1 cellular context compared by ENCODE assay signal in the genomic region with DNA sequence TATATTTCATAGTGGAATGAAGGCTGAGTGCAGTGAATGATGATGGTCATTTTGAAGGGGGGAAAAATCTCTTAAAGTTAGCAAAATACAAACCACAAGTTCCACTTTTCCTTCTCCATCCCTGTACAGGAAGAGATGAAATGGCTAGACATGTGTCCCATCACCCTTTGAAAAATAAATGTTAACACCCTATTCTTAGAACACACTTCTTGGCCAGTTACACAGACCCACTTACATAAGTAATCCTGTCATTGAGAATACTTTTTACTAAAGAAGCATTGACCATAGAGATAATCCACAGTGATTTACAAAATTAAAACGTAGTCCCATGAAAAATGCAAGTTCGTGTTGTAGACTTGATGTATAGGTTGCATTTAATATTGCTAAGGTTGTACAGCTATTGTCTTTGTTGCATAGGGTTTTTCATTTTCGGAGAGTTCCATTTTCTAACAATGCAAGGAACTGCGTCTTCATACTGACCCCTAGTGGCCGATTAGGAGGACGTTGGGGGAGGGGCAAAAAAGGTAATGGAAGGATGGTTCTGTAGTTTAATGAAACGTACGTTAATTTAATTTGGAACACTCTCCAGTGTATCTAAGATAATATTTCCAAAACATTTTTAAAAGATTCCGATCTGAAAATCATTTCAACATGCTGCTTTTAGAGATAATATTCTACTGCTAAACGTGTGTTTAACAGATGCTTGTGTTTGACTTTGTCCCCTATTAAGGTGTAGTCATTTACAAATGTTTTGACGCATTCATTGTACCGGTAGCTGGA.
TF ChIP-seq lines count a peak whose summit lies in the region.

No MANE protein-coding gene starts in this region.

TF ChIP-seq in K562, 482 proteins besides CTCF, POLR2A, EP300 and RAD21 (continued from another document and continues in another):
- TF ChIP-seq, protein P1, sequence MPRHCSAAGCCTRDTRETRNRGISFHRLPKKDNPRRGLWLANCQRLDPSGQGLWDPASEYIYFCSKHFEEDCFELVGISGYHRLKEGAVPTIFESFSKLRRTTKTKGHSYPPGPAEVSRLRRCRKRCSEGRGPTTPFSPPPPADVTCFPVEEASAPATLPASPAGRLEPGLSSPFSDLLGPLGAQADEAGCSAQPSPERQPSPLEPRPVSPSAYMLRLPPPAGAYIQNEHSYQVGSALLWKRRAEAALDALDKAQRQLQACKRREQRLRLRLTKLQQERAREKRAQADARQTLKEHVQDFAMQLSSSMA (CRISPR knock-in tag; IDR thresholded peaks at IDR 0.05), result no peak
- TF ChIP-seq FOXA3 (CRISPR knock-in tag; conservative IDR thresholded peaks at IDR 0.05 in 1 of 2, IDR thresholded peaks at IDR 0.05 in 1 of 2) (no peak), ZNF133 (CRISPR knock-in tag; IDR thresholded peaks at IDR 0.05) (no peak), RCOR1 (IDR thresholded peaks at IDR 0.05; ENCODE audit: borderline replicate concordance in 1 of 2, low read depth in 2 of 2, low read length in 2 of 2) (peak in 1 of 2 experiments; percentile 50; a peak in 1 of 4 replicates), ZNF146 (CRISPR knock-in tag; IDR thresholded peaks at IDR 0.05; ENCODE audit: unreplicated experiment) (no peak), ZNF431 (CRISPR knock-in tag; IDR thresholded peaks at IDR 0.05) (no peak), RBM25 (IDR thresholded peaks at IDR 0.05; ENCODE audit: low read depth, low read length, severe bottlenecking) (no peak), SP1 (CRISPR knock-in tag; IDR thresholded peaks at IDR 0.05) (peak; percentile 36; the same call in 1 of the 2 replicates), YY1 (IDR thresholded peaks at IDR 0.05; ENCODE audit: borderline replicate concordance in 1 of 3, control insufficient read depth in 1 of 3, extremely low read depth in 1 of 3, insufficient read depth in 3 of 3, insufficient read length in 1 of 3, insufficient replicate concordance in 2 of 3, low read depth in 1 of 3, low read length in 2 of 3) (peak in 1 of 3 experiments; percentile 21), SNIP1 (IDR thresholded peaks at IDR 0.05; ENCODE audit: low read depth) (no peak), E2F3 (CRISPR knock-in tag; IDR thresholded peaks at IDR 0.05) (no peak), SIRT6 (IDR thresholded peaks at IDR 0.05; ENCODE audit: low read depth, low read length) (no peak), JUND (IDR thresholded peaks at IDR 0.05; ENCODE audit: borderline replicate concordance, low read depth, low read length) (peak; percentile 57; the same call in 1 of the 2 replicates), JUND (tag; IDR thresholded peaks at IDR 0.05; ENCODE audit: borderline replicate concordance, low read depth, low read length) (peak; percentile 39; the same call in 1 of the 3 replicates), FOSL1 (tag; conservative IDR thresholded peaks at IDR 0.05) (peak; percentile 43; the same call in 1 of the 2 replicates), CXXC5 (CRISPR knock-in tag; IDR thresholded peaks at IDR 0.05) (peak; percentile 46; the same call in 1 of the 2 replicates), CBX8 (IDR thresholded peaks at IDR 0.05; ENCODE audit: borderline replicate concordance, extremely low read depth, low read depth, low read length, poor library complexity, severe bottlenecking) (no peak), ZNF121 (CRISPR knock-in tag; conservative IDR thresholded peaks at IDR 0.05) (no peak), NUFIP1 (IDR thresholded peaks at IDR 0.05; ENCODE audit: partially characterized antibody) (no peak), SMC3 (conservative IDR thresholded peaks at IDR 0.05; ENCODE audit: insufficient read depth, low read depth, low read length) (peak; percentile 82), ZNF384 (IDR thresholded peaks at IDR 0.05; ENCODE audit: low read depth, low read length) (0 out of 2 replicates have a peak, but pooled peaks have one; percentile 20), CHD2 (IDR thresholded peaks at IDR 0.05; ENCODE audit: low read depth, low read length) (peak; percentile 78), ZNF75A (CRISPR knock-in tag; IDR thresholded peaks at IDR 0.05) (no peak), GTF2E2 (tag; IDR thresholded peaks at IDR 0.05) (no peak), MED1 (CRISPR knock-in tag; IDR thresholded peaks at IDR 0.05; ENCODE audit: borderline replicate concordance) (no peak), RBM39 (optimal IDR thresholded peaks at IDR 0.05; ENCODE audit: low read depth, low read length) (no peak), DIDO1 (tag; IDR thresholded peaks at IDR 0.05; ENCODE audit: low read depth) (no peak), CBX5 (IDR thresholded peaks at IDR 0.05; ENCODE audit: borderline replicate concordance, low read depth) (no peak), ZNF232 (CRISPR knock-in tag; IDR thresholded peaks at IDR 0.05) (no peak), HNRNPLL (IDR thresholded peaks at IDR 0.05; ENCODE audit: low read depth, low read length, poor library complexity, severe bottlenecking) (no peak)
- TF ChIP-seq, protein P2, sequence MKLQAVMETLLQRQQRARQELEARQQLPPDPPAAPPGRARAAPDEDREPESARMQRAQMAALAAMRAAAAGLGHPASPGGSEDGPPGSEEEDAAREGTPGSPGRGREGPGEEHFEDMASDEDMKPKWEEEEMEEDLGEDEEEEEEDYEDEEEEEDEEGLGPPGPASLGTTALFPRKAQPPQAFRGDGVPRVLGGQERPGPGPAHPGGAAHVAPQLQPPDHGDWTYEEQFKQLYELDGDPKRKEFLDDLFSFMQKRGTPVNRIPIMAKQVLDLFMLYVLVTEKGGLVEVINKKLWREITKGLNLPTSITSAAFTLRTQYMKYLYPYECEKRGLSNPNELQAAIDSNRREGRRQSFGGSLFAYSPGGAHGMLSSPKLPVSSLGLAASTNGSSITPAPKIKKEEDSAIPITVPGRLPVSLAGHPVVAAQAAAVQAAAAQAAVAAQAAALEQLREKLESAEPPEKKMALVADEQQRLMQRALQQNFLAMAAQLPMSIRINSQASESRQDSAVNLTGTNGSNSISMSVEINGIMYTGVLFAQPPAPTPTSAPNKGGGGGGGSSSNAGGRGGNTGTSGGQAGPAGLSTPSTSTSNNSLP (IDR thresholded peaks at IDR 0.05; ENCODE audit: borderline replicate concordance, low read depth, low read length), result peak; percentile 64
- TF ChIP-seq, protein P3, sequence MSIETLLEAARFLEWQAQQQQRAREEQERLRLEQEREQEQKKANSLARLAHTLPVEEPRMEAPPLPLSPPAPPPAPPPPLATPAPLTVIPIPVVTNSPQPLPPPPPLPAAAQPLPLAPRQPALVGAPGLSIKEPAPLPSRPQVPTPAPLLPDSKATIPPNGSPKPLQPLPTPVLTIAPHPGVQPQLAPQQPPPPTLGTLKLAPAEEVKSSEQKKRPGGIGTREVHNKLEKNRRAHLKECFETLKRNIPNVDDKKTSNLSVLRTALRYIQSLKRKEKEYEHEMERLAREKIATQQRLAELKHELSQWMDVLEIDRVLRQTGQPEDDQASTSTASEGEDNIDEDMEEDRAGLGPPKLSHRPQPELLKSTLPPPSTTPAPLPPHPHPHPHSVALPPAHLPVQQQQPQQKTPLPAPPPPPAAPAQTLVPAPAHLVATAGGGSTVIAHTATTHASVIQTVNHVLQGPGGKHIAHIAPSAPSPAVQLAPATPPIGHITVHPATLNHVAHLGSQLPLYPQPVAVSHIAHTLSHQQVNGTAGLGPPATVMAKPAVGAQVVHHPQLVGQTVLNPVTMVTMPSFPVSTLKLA (conservative IDR thresholded peaks at IDR 0.05), result no peak
- TF ChIP-seq, protein P4, sequence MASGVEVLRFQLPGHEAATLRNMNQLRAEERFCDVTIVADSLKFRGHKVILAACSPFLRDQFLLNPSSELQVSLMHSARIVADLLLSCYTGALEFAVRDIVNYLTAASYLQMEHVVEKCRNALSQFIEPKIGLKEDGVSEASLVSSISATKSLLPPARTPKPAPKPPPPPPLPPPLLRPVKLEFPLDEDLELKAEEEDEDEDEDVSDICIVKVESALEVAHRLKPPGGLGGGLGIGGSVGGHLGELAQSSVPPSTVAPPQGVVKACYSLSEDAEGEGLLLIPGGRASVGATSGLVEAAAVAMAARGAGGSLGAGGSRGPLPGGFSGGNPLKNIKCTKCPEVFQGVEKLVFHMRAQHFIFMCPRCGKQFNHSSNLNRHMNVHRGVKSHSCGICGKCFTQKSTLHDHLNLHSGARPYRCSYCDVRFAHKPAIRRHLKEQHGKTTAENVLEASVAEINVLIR (CRISPR knock-in tag; IDR thresholded peaks at IDR 0.05), result 0 out of 2 replicates have a peak, but pooled peaks have one; percentile 11
- TF ChIP-seq, protein P5, sequence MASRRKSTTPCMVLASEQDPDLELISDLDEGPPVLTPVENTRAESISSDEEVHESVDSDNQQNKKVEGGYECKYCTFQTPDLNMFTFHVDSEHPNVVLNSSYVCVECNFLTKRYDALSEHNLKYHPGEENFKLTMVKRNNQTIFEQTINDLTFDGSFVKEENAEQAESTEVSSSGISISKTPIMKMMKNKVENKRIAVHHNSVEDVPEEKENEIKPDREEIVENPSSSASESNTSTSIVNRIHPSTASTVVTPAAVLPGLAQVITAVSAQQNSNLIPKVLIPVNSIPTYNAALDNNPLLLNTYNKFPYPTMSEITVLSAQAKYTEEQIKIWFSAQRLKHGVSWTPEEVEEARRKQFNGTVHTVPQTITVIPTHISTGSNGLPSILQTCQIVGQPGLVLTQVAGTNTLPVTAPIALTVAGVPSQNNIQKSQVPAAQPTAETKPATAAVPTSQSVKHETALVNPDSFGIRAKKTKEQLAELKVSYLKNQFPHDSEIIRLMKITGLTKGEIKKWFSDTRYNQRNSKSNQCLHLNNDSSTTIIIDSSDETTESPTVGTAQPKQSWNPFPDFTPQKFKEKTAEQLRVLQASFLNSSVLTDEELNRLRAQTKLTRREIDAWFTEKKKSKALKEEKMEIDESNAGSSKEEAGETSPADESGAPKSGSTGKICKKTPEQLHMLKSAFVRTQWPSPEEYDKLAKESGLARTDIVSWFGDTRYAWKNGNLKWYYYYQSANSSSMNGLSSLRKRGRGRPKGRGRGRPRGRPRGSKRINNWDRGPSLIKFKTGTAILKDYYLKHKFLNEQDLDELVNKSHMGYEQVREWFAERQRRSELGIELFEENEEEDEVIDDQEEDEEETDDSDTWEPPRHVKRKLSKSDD (conservative IDR thresholded peaks at IDR 0.05; ENCODE audit: low read length), result 0 out of 2 replicates have a peak, but pooled peaks have one; percentile 37
- TF ChIP-seq, protein P6, sequence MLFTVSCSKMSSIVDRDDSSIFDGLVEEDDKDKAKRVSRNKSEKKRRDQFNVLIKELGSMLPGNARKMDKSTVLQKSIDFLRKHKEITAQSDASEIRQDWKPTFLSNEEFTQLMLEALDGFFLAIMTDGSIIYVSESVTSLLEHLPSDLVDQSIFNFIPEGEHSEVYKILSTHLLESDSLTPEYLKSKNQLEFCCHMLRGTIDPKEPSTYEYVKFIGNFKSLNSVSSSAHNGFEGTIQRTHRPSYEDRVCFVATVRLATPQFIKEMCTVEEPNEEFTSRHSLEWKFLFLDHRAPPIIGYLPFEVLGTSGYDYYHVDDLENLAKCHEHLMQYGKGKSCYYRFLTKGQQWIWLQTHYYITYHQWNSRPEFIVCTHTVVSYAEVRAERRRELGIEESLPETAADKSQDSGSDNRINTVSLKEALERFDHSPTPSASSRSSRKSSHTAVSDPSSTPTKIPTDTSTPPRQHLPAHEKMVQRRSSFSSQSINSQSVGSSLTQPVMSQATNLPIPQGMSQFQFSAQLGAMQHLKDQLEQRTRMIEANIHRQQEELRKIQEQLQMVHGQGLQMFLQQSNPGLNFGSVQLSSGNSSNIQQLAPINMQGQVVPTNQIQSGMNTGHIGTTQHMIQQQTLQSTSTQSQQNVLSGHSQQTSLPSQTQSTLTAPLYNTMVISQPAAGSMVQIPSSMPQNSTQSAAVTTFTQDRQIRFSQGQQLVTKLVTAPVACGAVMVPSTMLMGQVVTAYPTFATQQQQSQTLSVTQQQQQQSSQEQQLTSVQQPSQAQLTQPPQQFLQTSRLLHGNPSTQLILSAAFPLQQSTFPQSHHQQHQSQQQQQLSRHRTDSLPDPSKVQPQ (CRISPR knock-in tag; IDR thresholded peaks at IDR 0.05; ENCODE audit: borderline replicate concordance), result no peak
- TF ChIP-seq, protein P7, sequence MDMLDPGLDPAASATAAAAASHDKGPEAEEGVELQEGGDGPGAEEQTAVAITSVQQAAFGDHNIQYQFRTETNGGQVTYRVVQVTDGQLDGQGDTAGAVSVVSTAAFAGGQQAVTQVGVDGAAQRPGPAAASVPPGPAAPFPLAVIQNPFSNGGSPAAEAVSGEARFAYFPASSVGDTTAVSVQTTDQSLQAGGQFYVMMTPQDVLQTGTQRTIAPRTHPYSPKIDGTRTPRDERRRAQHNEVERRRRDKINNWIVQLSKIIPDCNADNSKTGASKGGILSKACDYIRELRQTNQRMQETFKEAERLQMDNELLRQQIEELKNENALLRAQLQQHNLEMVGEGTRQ (CRISPR knock-in tag; IDR thresholded peaks at IDR 0.05), result no peak
- TF ChIP-seq, protein P8, sequence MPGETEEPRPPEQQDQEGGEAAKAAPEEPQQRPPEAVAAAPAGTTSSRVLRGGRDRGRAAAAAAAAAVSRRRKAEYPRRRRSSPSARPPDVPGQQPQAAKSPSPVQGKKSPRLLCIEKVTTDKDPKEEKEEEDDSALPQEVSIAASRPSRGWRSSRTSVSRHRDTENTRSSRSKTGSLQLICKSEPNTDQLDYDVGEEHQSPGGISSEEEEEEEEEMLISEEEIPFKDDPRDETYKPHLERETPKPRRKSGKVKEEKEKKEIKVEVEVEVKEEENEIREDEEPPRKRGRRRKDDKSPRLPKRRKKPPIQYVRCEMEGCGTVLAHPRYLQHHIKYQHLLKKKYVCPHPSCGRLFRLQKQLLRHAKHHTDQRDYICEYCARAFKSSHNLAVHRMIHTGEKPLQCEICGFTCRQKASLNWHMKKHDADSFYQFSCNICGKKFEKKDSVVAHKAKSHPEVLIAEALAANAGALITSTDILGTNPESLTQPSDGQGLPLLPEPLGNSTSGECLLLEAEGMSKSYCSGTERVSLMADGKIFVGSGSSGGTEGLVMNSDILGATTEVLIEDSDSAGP (CRISPR knock-in tag; IDR thresholded peaks at IDR 0.05), result no peak
- TF ChIP-seq, protein P9, sequence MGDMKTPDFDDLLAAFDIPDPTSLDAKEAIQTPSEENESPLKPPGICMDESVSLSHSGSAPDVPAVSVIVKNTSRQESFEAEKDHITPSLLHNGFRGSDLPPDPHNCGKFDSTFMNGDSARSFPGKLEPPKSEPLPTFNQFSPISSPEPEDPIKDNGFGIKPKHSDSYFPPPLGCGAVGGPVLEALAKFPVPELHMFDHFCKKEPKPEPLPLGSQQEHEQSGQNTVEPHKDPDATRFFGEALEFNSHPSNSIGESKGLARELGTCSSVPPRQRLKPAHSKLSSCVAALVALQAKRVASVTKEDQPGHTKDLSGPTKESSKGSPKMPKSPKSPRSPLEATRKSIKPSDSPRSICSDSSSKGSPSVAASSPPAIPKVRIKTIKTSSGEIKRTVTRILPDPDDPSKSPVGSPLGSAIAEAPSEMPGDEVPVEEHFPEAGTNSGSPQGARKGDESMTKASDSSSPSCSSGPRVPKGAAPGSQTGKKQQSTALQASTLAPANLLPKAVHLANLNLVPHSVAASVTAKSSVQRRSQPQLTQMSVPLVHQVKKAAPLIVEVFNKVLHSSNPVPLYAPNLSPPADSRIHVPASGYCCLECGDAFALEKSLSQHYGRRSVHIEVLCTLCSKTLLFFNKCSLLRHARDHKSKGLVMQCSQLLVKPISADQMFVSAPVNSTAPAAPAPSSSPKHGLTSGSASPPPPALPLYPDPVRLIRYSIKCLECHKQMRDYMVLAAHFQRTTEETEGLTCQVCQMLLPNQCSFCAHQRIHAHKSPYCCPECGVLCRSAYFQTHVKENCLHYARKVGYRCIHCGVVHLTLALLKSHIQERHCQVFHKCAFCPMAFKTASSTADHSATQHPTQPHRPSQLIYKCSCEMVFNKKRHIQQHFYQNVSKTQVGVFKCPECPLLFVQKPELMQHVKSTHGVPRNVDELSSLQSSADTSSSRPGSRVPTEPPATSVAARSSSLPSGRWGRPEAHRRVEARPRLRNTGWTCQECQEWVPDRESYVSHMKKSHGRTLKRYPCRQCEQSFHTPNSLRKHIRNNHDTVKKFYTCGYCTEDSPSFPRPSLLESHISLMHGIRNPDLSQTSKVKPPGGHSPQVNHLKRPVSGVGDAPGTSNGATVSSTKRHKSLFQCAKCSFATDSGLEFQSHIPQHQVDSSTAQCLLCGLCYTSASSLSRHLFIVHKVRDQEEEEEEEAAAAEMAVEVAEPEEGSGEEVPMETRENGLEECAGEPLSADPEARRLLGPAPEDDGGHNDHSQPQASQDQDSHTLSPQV (IDR thresholded peaks at IDR 0.05), result 0 out of 2 replicates have a peak, but pooled peaks have one; percentile 31
